Comparison of ENCODE assay signal across 12 cellular contexts in genomic region chr20:31607640-31608255, GRCh38. TPM values are rescaled to one million over a fixed set of nuclear protein-coding genes. Genes with fewer than 3 reads are reported as not detected.
A peak's percentile ranks its signal among the peaks of the same experiment; 100 is the strongest.
DNase-seq lines count a peak whose midpoint lies in the region; ATAC-seq and TF ChIP-seq lines count a peak whose summit lies in the region.
"Had no signal": no experiment of that assay in that cellular context is flagged by ENCODE, and none has a peak within 500 bp of the region (broad histone marks: within the 10 kb centered on the region; RNA-seq: fewer than 3 reads in every experiment).

No MANE protein-coding gene starts in this region.

- H3K27me3 ChIP-seq in AG04450 (ENCODE audit: control insufficient read depth, insufficient read depth, low read length) (no peaks in the 10 kb centered on the region), mucosa of rectum (ENCODE audit: control insufficient read depth in 2 of 2, insufficient read depth in 2 of 2, low read length in 2 of 2) (no peaks in the 10 kb centered on the region)

- WGBS in lower leg skin, 2 donors = 38 to 45% methylated on average over 9 of the region's 9 CpGs

- intact Hi-C loops in lower leg skin (cut with DNase I; ENCODE audit: low total_unique reads) = no loop called here

- TF ChIP-seq CTCF in AG04450 (IDR thresholded peaks at IDR 0.05; ENCODE audit: low read depth, low read length) (no peak), choroid plexus epithelial cell (conservative IDR thresholded peaks at IDR 0.05; ENCODE audit: low read depth, low read length) (peak; percentile 2), lower leg skin (IDR thresholded peaks at IDR 0.05) (no peak)

- ATAC-seq in GM19397 (IDR thresholded peaks at IDR 0.05; ENCODE audit: unreplicated experiment) (no peak), GM21786 (IDR thresholded peaks at IDR 0.05; ENCODE audit: unreplicated experiment) (no peak)
- ATAC-seq: activated T-helper 17 cell treated with anti-CD3 and anti-CD28 coated beads, Interleukin-2, amount 50 U/mL, for 72 hours; stimulated activated naive CD8-positive, alpha-beta T cell treated with anti-CD3 and anti-CD28 coated beads, Interleukin-15, Interleukin-2, amounts not matched to agents 100 U/mL and 50 U/mL, for 24 hours had no signal

- H3K27ac ChIP-seq in AG04450 (ENCODE audit: low read depth, low read length) (peak overlapping the region; percentile 11), mucosa of rectum (ENCODE audit: low read depth in 2 of 2, low read length in 2 of 2) (peak overlapping the region; percentile 97 to 98)

- no peak for TF ChIP-seq POLR2A in lower leg skin (IDR thresholded peaks at IDR 0.05)

- H3K9ac ChIP-seq in mucosa of rectum (ENCODE audit: low read depth in 1 of 2, low read length in 2 of 2) = peak overlapping the region; percentile 97 to 98

- H3K4me3 ChIP-seq in AG04450 (ENCODE audit: low read depth, low read length) = no peak overlapping the region
- H3K4me3 ChIP-seq in choroid plexus epithelial cell (ENCODE audit: low read depth, low read length) = peak overlapping the region; percentile 95
- H3K4me3 ChIP-seq in mucosa of rectum (ENCODE audit: low read length in 2 of 2) = peak overlapping the region; percentile 78 to 95
- no peak overlapping the region for H3K4me3 ChIP-seq in lower leg skin (ENCODE audit: low read depth, poor library complexity, severe bottlenecking)

- CTCF ChIA-PET in AG04450 (lab: Charles Lee) = interaction anchor here (1.1 to 17.7 kb wide), 3 partner anchors 26 to 116 kb away, joined by 4 to 1107 read pairs (median 5); no protein-coding TSS in a partner anchor

- peaks cover 0 to 3% of the 10 kb centered on the region in 2 donors for H3K36me3 ChIP-seq in mucosa of rectum (ENCODE audit: control insufficient read depth in 2 of 2, insufficient read depth in 2 of 2, low read length in 2 of 2)

- H3K9me3 ChIP-seq in AG04450 (ENCODE audit: control insufficient read depth, insufficient read depth, low read length) = no peaks in the 10 kb centered on the region; the same call in 1 of the 2 replicates
- H3K9me3 ChIP-seq in mucosa of rectum (ENCODE audit: control insufficient read depth in 2 of 2, low read length in 2 of 2) = no peaks in the 10 kb centered on the region

- H3K4me1 ChIP-seq in mucosa of rectum (ENCODE audit: control insufficient read depth in 2 of 2, insufficient read depth in 2 of 2, low read length in 2 of 2) = peaks cover 45 to 64% of the 10 kb centered on the region in 2 donors

- POLR2A ChIA-PET in AG04450 (lab: Yijun Ruan, JAX) = interaction anchor here (0.9 to 7.0 kb wide), 10 partner anchors 12 to 51 kb away, joined by 3 to 131 read pairs (median 8); no protein-coding TSS in a partner anchor

- DNase-seq in AG04450 (ENCODE audit: low read depth, low spot score) = no peak
- peak; percentile 85 for DNase-seq in HT-29 (ENCODE audit: low spot score)
- peak; percentile 58 for DNase-seq in choroid plexus epithelial cell (ENCODE audit: low read depth)
- no peak for DNase-seq in Kasumi-1 (lab: John Stamatoyannopoulos, UW)
- DNase-seq in lower leg skin (ENCODE audit: low spot score in 2 of 2) = no peak
- DNase-seq: stimulated activated naive CD8-positive, alpha-beta T cell treated with anti-CD3 and anti-CD28 coated beads, Interleukin-15, Interleukin-2, amounts not matched to agents 100 U/mL and 50 U/mL, for 24 hours had no signal

RNA-seq across cellular contexts. Expression of gene ID1, which starts 2.7 kb away (rescaled TPM):
- 7.8 and 11.1 TPM in 2 replicates for polyA plus RNA-seq in AG04450 (2011; rRNA removed)
- polyA minus RNA-seq in AG04450 (2011; rRNA and poly(A)+ RNA removed) = 7.1 and 9.5 TPM in 2 replicates
- 1,531 and 1,848 TPM in 2 replicates for total RNA-seq in HT-29 (2014; rRNA removed; shearing (Covaris generic))
- total RNA-seq in lower leg skin = 100 to 1,000 TPM; 237 to 353 (median 301) TPM

RNA-seq across cellular contexts. Expression of gene COX4I2, which starts 30.0 kb away (rescaled TPM):
- not detected in 2 replicates for polyA plus RNA-seq in AG04450 (2011; rRNA removed)
- not detected in 2 replicates for polyA minus RNA-seq in AG04450 (2011; rRNA and poly(A)+ RNA removed)
- total RNA-seq in HT-29 (2014; rRNA removed; shearing (Covaris generic)) = not detected in 2 replicates
- 10 to 100 TPM in 1 of 4 donors, 1 to 10 TPM in 2, under 1 TPM in 1; 0.67 to 19.0 (median 3.3) TPM for total RNA-seq in lower leg skin
- total RNA-seq: activated T-helper 17 cell treated with anti-CD3 and anti-CD28 coated beads, Interleukin-2, amount 50 U/mL, for 72 hours; mononuclear cell; RPMI7951 had no signal

Comparison
In these comparisons a context has a peak if more than half of its experiments do, and no peak if none do; other contexts are left out.
1. DNase-seq: peak in HT-29 (single experiment) and choroid plexus epithelial cell (single experiment); none in AG04450 (single experiment), Kasumi-1 (0 of 2) and lower leg skin (0 of 2).
2. H3K4me3 ChIP-seq: peak in choroid plexus epithelial cell (single experiment) and mucosa of rectum (2 of 2); none in AG04450 (single experiment) and lower leg skin (single experiment).